29 cellular contexts compared by ENCODE assay signal in genomic region chr9:35364817-35365585, GRCh38.
DNase-seq lines count a peak whose midpoint lies in the region; ATAC-seq, FAIRE-seq and TF ChIP-seq lines count a peak whose summit lies in the region.
"Had no signal": no experiment of that assay in that cellular context is flagged by ENCODE, and none has a peak within 500 bp of the region (broad histone marks: within the 10 kb centered on the region; RNA-seq: fewer than 3 reads in every experiment).

No MANE protein-coding gene starts in this region.

- WGBS in lung, 2 donors, result 44 to 64% methylated on average over 3 of the region's 3 CpGs
- 79 to 82% methylated on average over 3 of the region's 3 CpGs for WGBS in body of pancreas, 2 donors

- H3K27ac ChIP-seq in endothelial cell of umbilical vein (ENCODE audit: insufficient read depth, low read depth, low read length), result no peak overlapping the region
- H3K27ac ChIP-seq in lung (ENCODE audit: low read depth in 1 of 2, low read length in 1 of 2), result peak overlapping the region in 1 of 2 donors; percentile 39
- no peak overlapping the region for H3K27ac ChIP-seq in body of pancreas
- H3K27ac ChIP-seq: colonic mucosa, foreskin keratinocyte, parathyroid adenoma had no signal

- H3K9me2 ChIP-seq in Loucy (replicated peaks; ENCODE audit: low read depth, low read length), result no peaks in the 10 kb centered on the region

- TF ChIP-seq CTCF in Loucy (conservative IDR thresholded peaks at IDR 0.05; ENCODE audit: low read length) (no peak), endothelial cell of umbilical vein (IDR thresholded peaks at IDR 0.05; ENCODE audit: extremely low read depth in 1 of 2, insufficient read depth in 1 of 2, low read depth in 1 of 2, low read length in 2 of 2) (no peak), lung (IDR thresholded peaks at IDR 0.05; ENCODE audit: control extremely low read depth, extremely low read depth) (no peak), body of pancreas (IDR thresholded peaks at IDR 0.05) (no peak)

- peak overlapping the region; percentile 49; the same call in 1 of the 2 replicates for H2AFZ ChIP-seq in Loucy (ENCODE audit: low read length)
- no peak overlapping the region for H2AFZ ChIP-seq in endothelial cell of umbilical vein (ENCODE audit: low read depth, low read length)
- H2AFZ ChIP-seq: parathyroid adenoma had no signal

- TF ChIP-seq POLR2A in endothelial cell of umbilical vein (IDR thresholded peaks at IDR 0.05; ENCODE audit: low read depth, low read length) (no peak), body of pancreas (IDR thresholded peaks at IDR 0.05) (no peak)

- POLR2A ChIA-PET in endothelial cell of umbilical vein (lab: Charles Lee), result no interaction called here

- H3K79me2 ChIP-seq in Loucy (ENCODE audit: insufficient read depth, low read length) (no peaks in the 10 kb centered on the region), endothelial cell of umbilical vein (ENCODE audit: control insufficient read depth, insufficient read depth, low read length) (no peaks in the 10 kb centered on the region)
- H3K79me2 ChIP-seq: parathyroid adenoma had no signal

- CTCF ChIA-PET in endothelial cell of umbilical vein (lab: Charles Lee), result interaction anchor here (1.3 to 1.4 kb wide), 3 partner anchors 9 to 248 kb away, joined by 3 to 4 read pairs (median 3); no protein-coding TSS in a partner anchor

- intact Hi-C loops in endothelial cell of umbilical vein (cut with micrococcal nuclease) (loop anchor here (10.0 kb wide), 1 partner anchor 90 kb away; no protein-coding TSS in a partner anchor), posterior cingulate gyrus (cut with DNase I) (no loop called here), body of pancreas (cut with DNase I) (no loop called here)

- H3K27me3 ChIP-seq in Loucy (ENCODE audit: insufficient read depth, low read length, poor library complexity, severe bottlenecking) (no peaks in the 10 kb centered on the region), endothelial cell of umbilical vein (ENCODE audit: control insufficient read depth in 2 of 2, insufficient read depth in 2 of 2, low read length in 2 of 2) (no peaks in the 10 kb centered on the region), lung (ENCODE audit: control insufficient read depth, insufficient read depth) (no peaks in the 10 kb centered on the region), body of pancreas (no peaks in the 10 kb centered on the region)
- H3K27me3 ChIP-seq: colonic mucosa, foreskin keratinocyte had no signal

- dilution Hi-C loops in endothelial cell of umbilical vein (cut with MboI; ENCODE audit: extremely low pct_ligation_motif_present, low sequenced_read_pairs), result no loop called here

- no peaks in the 10 kb centered on the region for H3F3A ChIP-seq in Loucy (ENCODE audit: low read depth)

- no peak overlapping the region for H3K4me3 ChIP-seq in Loucy (ENCODE audit: low read length, poor library complexity, severe bottlenecking)
- no peak overlapping the region for H3K4me3 ChIP-seq in endothelial cell of umbilical vein (replicated peaks in 1 of 3; ENCODE audit: insufficient read depth in 1 of 3, low read depth in 1 of 3, low read length in 3 of 3)
- no peak overlapping the region for H3K4me3 ChIP-seq in lung
- no peak overlapping the region for H3K4me3 ChIP-seq in body of pancreas
- H3K4me3 ChIP-seq: colonic mucosa had no signal

- no TSS peak for BruUV-seq in endothelial cell of umbilical vein (replicated peaks; lab: Mats Ljungman, UMichigan)

- FAIRE-seq in endothelial cell of umbilical vein (lab: Jason Lieb, UNC) (no peak), urothelium cell line (lab: Jason Lieb, UNC) (no peak)
- FAIRE-seq: HTR-8/SVneo had no signal

- ATAC-seq in lung (ENCODE audit: insufficient read depth, low FRiP score) (peak; percentile 50), body of pancreas (no peak)
- ATAC-seq: esophagus mucosa, foreskin keratinocyte, HCT116 had no signal

- no peaks in the 10 kb centered on the region for H4K20me1 ChIP-seq in Loucy (ENCODE audit: insufficient read depth, low read length, poor library complexity, severe bottlenecking)
- no peaks in the 10 kb centered on the region for H4K20me1 ChIP-seq in endothelial cell of umbilical vein (replicated peaks; ENCODE audit: control insufficient read depth, extremely low read depth, insufficient read depth, low read length)

- H3K4me1 ChIP-seq in Loucy (ENCODE audit: insufficient read depth, low read length, poor library complexity, severe bottlenecking) (peaks cover 10% of the 10 kb centered on the region), endothelial cell of umbilical vein (ENCODE audit: control insufficient read depth, extremely low read depth, insufficient read depth, low read length) (peaks cover 31% of the 10 kb centered on the region), lung (ENCODE audit: control insufficient read depth in 2 of 2, insufficient read depth in 2 of 2, low read length in 2 of 2) (peaks cover 0 to 20% of the 10 kb centered on the region in 2 donors), body of pancreas (no peaks in the 10 kb centered on the region)
- H3K4me1 ChIP-seq: colonic mucosa, parathyroid adenoma had no signal

- no peaks in the 10 kb centered on the region for H3K9me1 ChIP-seq in endothelial cell of umbilical vein (replicated peaks; ENCODE audit: control insufficient read depth, extremely low read depth, insufficient read depth, low read length)

- H3K4me2 ChIP-seq in Loucy (ENCODE audit: low read depth, low read length, poor library complexity, severe bottlenecking) (no peak overlapping the region), endothelial cell of umbilical vein (ENCODE audit: insufficient read depth, low read length) (no peak overlapping the region)

- no peak overlapping the region for H3K9ac ChIP-seq in Loucy (ENCODE audit: low read depth, low read length, poor library complexity, severe bottlenecking)
- no peak overlapping the region for H3K9ac ChIP-seq in endothelial cell of umbilical vein (replicated peaks; ENCODE audit: extremely low read depth, insufficient read depth, low read length)
- H3K9ac ChIP-seq: parathyroid adenoma had no signal

- H3K9me3 ChIP-seq in Loucy (ENCODE audit: insufficient read depth, low read depth, low read length), result no peaks in the 10 kb centered on the region
- no peaks in the 10 kb centered on the region for H3K9me3 ChIP-seq in endothelial cell of umbilical vein (replicated peaks; ENCODE audit: control insufficient read depth, insufficient read depth, low read length)
- no peaks in the 10 kb centered on the region for H3K9me3 ChIP-seq in lung (ENCODE audit: control insufficient read depth in 2 of 2, insufficient read depth in 1 of 2, low read length in 1 of 2)
- no peaks in the 10 kb centered on the region for H3K9me3 ChIP-seq in body of pancreas
- H3K9me3 ChIP-seq: colonic mucosa had no signal

- peak; percentile 33 for DNase-seq in EH (ENCODE audit: low read depth)
- DNase-seq in endothelial cell of umbilical vein (ENCODE audit: low read depth, low spot score), result peak; percentile 72
- DNase-seq in lung (ENCODE audit: low spot score), result peak; percentile 42
- DNase-seq in posterior cingulate gyrus, result no peak
- DNase-seq in body of pancreas, result no peak
- DNase-seq in urothelium cell line (ENCODE audit: low spot score), result no peak
- no peak for DNase-seq in NCI-H1694 treated with DMSO at 0.1 percent for 48 hours (lab: John Stamatoyannopoulos, UW)
- DNase-seq: ACHN; activated CD4-positive, alpha-beta T cell treated with anti-CD3 and anti-CD28 coated beads, Interleukin-2, amount 50 U/mL, for 48 hours; activated naive CD4-positive, alpha-beta T cell treated with Interleukin-2 at 50 U/mL for 16 hours; colonic mucosa; effector memory CD4-positive, alpha-beta T cell; foreskin keratinocyte; GDM1; hippocampal formation; mammary epithelial cell; NCI-H1436 treated with DMSO at 0.1 percent for 48 hours; NCI-H2171; NCI-H524; right cardiac atrium; Right ventricle myocardium superior; stimulated activated CD4-positive, alpha-beta T cell treated with anti-CD3 and anti-CD28 coated beads, Interleukin-2, amount 100 ng/mL, for 48 hours; SW 1271; T1000 had no signal

- H3K36me3 ChIP-seq in Loucy (ENCODE audit: insufficient read depth, low read length), result no peaks in the 10 kb centered on the region
- peaks cover 0 to 4% of the 10 kb centered on the region in 2 experiments for H3K36me3 ChIP-seq in endothelial cell of umbilical vein (ENCODE audit: control insufficient read depth in 2 of 2, extremely low read depth in 1 of 2, insufficient read depth in 2 of 2, low read length in 2 of 2)
- H3K36me3 ChIP-seq in lung (ENCODE audit: control insufficient read depth in 2 of 2, insufficient read depth in 2 of 2, low read length in 2 of 2), result peaks cover 0 to 13% of the 10 kb centered on the region in 2 donors
- peaks cover 0 to 3% of the 10 kb centered on the region in 2 donors for H3K36me3 ChIP-seq in body of pancreas (replicated peaks in 1 of 2; ENCODE audit: insufficient read depth in 1 of 2, low read depth in 2 of 2)
- H3K36me3 ChIP-seq: colonic mucosa had no signal

TF ChIP-seq in endothelial cell of umbilical vein, 7 proteins besides CTCF, POLR2A, EP300 and RAD21:
- TF ChIP-seq FOS (IDR thresholded peaks at IDR 0.05; ENCODE audit: borderline replicate concordance, insufficient read depth, low read length) (no peak), POLR2AphosphoS5 (IDR thresholded peaks at IDR 0.05; ENCODE audit: insufficient read depth, low read depth, low read length) (no peak), MAX (IDR thresholded peaks at IDR 0.05; ENCODE audit: insufficient read depth, insufficient read length) (no peak)

Comparison
In these comparisons a context has a peak if more than half of its experiments do, and no peak if none do; other contexts are left out.
1. DNase-seq: peak in EH (single experiment), endothelial cell of umbilical vein (single experiment) and lung (single experiment); none in posterior cingulate gyrus (0 of 10), body of pancreas (0 of 4), urothelium cell line (single experiment) and NCI-H1694 treated with DMSO at 0.1 percent for 48 hours (single experiment).